In the genomic region with DNA sequence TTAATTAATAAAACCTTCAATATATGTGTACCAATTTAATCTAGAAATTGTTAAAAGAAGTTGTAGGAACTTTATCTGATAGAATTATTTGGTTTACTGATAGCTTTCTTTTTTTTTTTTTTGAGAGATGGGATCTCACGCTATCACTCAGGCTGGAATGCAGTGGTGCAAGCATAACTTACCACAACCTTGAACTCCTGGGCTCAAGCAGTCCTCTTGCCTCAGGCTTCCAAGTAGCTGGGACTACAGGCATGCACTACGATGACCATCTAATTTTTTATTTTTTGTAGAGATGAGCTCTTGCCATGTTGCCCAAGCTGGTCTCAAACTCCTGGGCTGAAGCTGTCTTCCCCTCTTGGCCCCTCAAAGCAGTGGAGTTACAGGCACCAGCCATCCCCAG, we compare ENCODE assay signal across 17 cellular contexts.
"Had no signal": no experiment of that assay in that cellular context is flagged by ENCODE, and none has a peak within 500 bp of the region (broad histone marks: within the 10 kb centered on the region; RNA-seq: fewer than 3 reads in every experiment).

No MANE protein-coding gene starts in this region.

- DNase-seq: activated CD4-positive, alpha-beta T cell treated with anti-CD3 and anti-CD28 coated beads, Interleukin-2, amount 50 U/mL, for 4 hours; activated effector memory CD4-positive, alpha-beta T cell treated with anti-CD3 and anti-CD28 coated beads, Interleukin-2, amount 50 U/mL, for 16 hours; activated T-cell treated with anti-CD3 and anti-CD28 coated beads, Interleukin-2, amount 50 U/mL, for 4 hours; colonic mucosa; esophagus squamous epithelium; heart left ventricle; left ventricle myocardium inferior; pancreas; small intestine; stomach had no signal

- H3K36me3 ChIP-seq: ascending aorta, colonic mucosa, heart left ventricle, pancreas, thoracic aorta had no signal

- H3K4me3 Mint-ChIP-seq: activated naive CD8-positive, alpha-beta T cell; activated T-cell treated with anti-CD3 and anti-CD28 coated beads, Interleukin-2, amount 50 U/mL, for 4 hours; neural progenitor cell; T-helper 2 cell treated with Interferon-gamma antibody and Interleukin-4, amounts not matched to agents 5 μg/mL and 100 μg/mL, for 36 hours had no signal

- H3K27ac Mint-ChIP-seq: activated naive CD8-positive, alpha-beta T cell; neural progenitor cell; T-helper 2 cell treated with Interferon-gamma antibody and Interleukin-4, amounts not matched to agents 5 μg/mL and 100 μg/mL, for 36 hours had no signal

- H3K9ac ChIP-seq: neural progenitor cell had no signal

- H3K4me1 Mint-ChIP-seq: neural progenitor cell had no signal

- H2AFZ ChIP-seq: neural progenitor cell had no signal

- H3K27me3 Mint-ChIP-seq: activated naive CD8-positive, alpha-beta T cell had no signal

- H3K4me2 ChIP-seq: neural progenitor cell had no signal

- ATAC-seq: activated CD4-positive, CD25-positive, alpha-beta regulatory T cell treated with anti-CD3 and anti-CD28 coated beads, Interleukin-2, amount 50 U/mL, for 24 hours; activated T-cell treated with anti-CD3 and anti-CD28 coated beads, Interleukin-2, amount 50 U/mL, for 4 hours; heart left ventricle; pancreas had no signal

- H3K4me1 ChIP-seq: ascending aorta, colonic mucosa, esophagus squamous epithelium, heart left ventricle, left ventricle myocardium inferior, neural progenitor cell, pancreas, stomach had no signal

- H3K27me3 ChIP-seq: ascending aorta, colonic mucosa, esophagus squamous epithelium, heart left ventricle, neural progenitor cell, pancreas, stomach had no signal

- H3K27ac ChIP-seq: ascending aorta, colonic mucosa, esophagus squamous epithelium, heart left ventricle, left ventricle myocardium inferior, neural progenitor cell, pancreas, stomach, thoracic aorta had no signal

- H3K9me3 ChIP-seq: ascending aorta, colonic mucosa, esophagus squamous epithelium, pancreas, stomach, thoracic aorta had no signal

- H3K4me3 ChIP-seq: ascending aorta, colonic mucosa, esophagus squamous epithelium, heart left ventricle, left ventricle myocardium inferior, neural progenitor cell, pancreas, stomach, thoracic aorta had no signal

- H3K9me3 Mint-ChIP-seq: activated T-cell treated with anti-CD3 and anti-CD28 coated beads, Interleukin-2, amount 50 U/mL, for 4 hours; T-helper 2 cell treated with Interferon-gamma antibody and Interleukin-4, amounts not matched to agents 5 μg/mL and 100 μg/mL, for 36 hours had no signal

- FAIRE-seq: islet of Langerhans had no signal
